22 cellular contexts compared by ENCODE assay signal in the genomic region with DNA sequence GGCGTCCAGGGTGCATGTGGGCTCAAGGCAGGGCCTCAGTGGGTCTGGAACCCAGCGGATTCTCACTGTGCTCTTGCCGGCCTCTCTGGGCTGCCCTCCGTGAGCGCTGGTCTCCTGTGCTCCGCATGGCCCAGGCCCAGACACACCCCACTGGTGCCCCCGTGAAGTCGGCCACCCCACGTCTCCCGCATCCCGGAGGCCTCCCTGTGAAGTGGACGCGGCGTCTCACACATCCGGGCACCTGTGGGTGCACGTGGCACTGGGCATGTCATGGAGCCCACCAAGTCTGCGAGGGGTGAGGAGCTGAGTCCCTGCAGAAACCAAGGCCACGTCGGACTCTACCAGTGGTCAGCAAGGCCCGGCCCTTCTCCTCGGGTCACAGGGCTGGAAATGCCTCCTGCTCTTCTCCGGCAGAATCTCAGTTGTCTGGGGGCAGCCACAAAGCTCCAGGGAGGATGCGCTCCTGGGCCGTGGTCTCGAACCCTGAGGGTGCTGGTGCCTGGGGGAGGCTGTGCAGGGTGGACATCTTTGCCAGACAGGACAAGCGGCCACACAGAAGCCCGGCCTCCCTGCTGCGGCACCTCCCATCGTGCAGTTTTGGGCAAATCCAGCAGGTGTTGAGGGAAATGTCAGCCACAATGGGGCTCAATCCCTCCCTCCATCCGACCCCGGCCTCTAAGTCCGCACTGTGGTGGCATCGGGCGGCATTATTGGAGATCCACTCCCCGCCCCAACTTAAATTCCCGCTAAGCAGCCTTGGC. TPM values are rescaled to one million over a fixed set of nuclear protein-coding genes. Genes with fewer than 3 reads are reported as not detected.
DNase-seq lines count a peak whose midpoint lies in the region; ATAC-seq, FAIRE-seq and TF ChIP-seq lines count a peak whose summit lies in the region.
"Had no signal": no experiment of that assay in that cellular context is flagged by ENCODE, and none has a peak within 500 bp of the region (broad histone marks: within the 10 kb centered on the region; RNA-seq: fewer than 3 reads in every experiment).

No MANE protein-coding gene starts in this region.

- H2AFZ ChIP-seq in HepG2 (ENCODE audit: low read length) = no peak overlapping the region
- no peak overlapping the region for H2AFZ ChIP-seq in neuronal stem cell (ENCODE audit: low read length)

- H3K79me2 ChIP-seq in HepG2 (ENCODE audit: insufficient read depth, low read length) = no peaks in the 10 kb centered on the region

- H3K23ac ChIP-seq in neuronal stem cell (ENCODE audit: low read depth, low read length, poor library complexity) = no peak overlapping the region

- peak overlapping the region; percentile 67 for H3K14ac ChIP-seq in neuronal stem cell (ENCODE audit: low read length)

- H3K36me3 ChIP-seq in liver (ENCODE audit: control insufficient read depth in 4 of 4, insufficient read depth in 3 of 4, low read depth in 1 of 4, low read length in 3 of 4) = no peaks in the 10 kb centered on the region
- H3K36me3 ChIP-seq in HepG2 (replicated peaks in 1 of 2; ENCODE audit: control insufficient read depth in 1 of 2, insufficient read depth in 2 of 2, low read length in 2 of 2) = no peaks in the 10 kb centered on the region
- H3K36me3 ChIP-seq in heart left ventricle = peaks cover 0 to 34% (median 2%) of the 10 kb centered on the region in 9 donors
- peaks cover 0 to 24% of the 10 kb centered on the region in 2 donors for H3K36me3 ChIP-seq in neuronal stem cell (replicated peaks in 1 of 2; ENCODE audit: control insufficient read depth in 2 of 2, insufficient read depth in 2 of 2, low read length in 2 of 2)
- no peaks in the 10 kb centered on the region for H3K36me3 ChIP-seq in uterus

- H3K4ac ChIP-seq in neuronal stem cell (ENCODE audit: low read length) = no peak overlapping the region

- 94% methylated on average over 36 of the region's 36 CpGs for WGBS in liver
- 81% methylated on average over 4 of the region's 36 CpGs for WGBS in HepG2 (ENCODE audit: low lambda C conversion rate)
- WGBS in heart left ventricle, 4 donors = 91 to 96% (median 94%) methylated on average over 25 to 36 of the region's 36 CpGs
- no CpG with 5 or more reads among the region's 36 CpGs for WGBS in neuronal stem cell (ENCODE audit: extremely low coverage in 2 of 2, insufficient read length in 2 of 2, insufficient replicate concordance in 1 of 2), 2 donors

- no peak overlapping the region for H4K91ac ChIP-seq in neuronal stem cell (ENCODE audit: low read depth, low read length, poor library complexity)

- H2AK5ac ChIP-seq in neuronal stem cell (ENCODE audit: low read depth, low read length) = peak overlapping the region; percentile 90

- H2BK12ac ChIP-seq in neuronal stem cell (ENCODE audit: low read length) = no peak overlapping the region

- peak overlapping the region; percentile 57 to 67 for H3K27ac ChIP-seq in liver (ENCODE audit: low read depth in 1 of 2, low read length in 2 of 2)
- no peak overlapping the region for H3K27ac ChIP-seq in HepG2 (ENCODE audit: extremely low read length, insufficient read depth, low read length)
- peak overlapping the region in 7 of 12 donors; percentile 18 to 80 (median 71) for H3K27ac ChIP-seq in heart left ventricle
- H3K27ac ChIP-seq in neuronal stem cell (replicated peaks; ENCODE audit: low read length) = no peak overlapping the region
- H3K27ac ChIP-seq in uterus = peak overlapping the region; percentile 31 to 41

- H3K4me1 ChIP-seq in liver (ENCODE audit: control insufficient read depth in 4 of 4, insufficient read depth in 4 of 4, low read length in 3 of 4) (peaks cover 12 to 20% (median 16%) of the 10 kb centered on the region in 4 donors), HepG2 (ENCODE audit: insufficient read depth, low read length) (no peaks in the 10 kb centered on the region), heart left ventricle (peaks cover 0 to 21% (median 7%) of the 10 kb centered on the region in 12 donors), neuronal stem cell (ENCODE audit: control insufficient read depth in 2 of 2, insufficient read depth in 1 of 2, low read depth in 1 of 2, low read length in 2 of 2) (peaks cover 0 to 2% of the 10 kb centered on the region in 2 donors), uterus (no peaks in the 10 kb centered on the region)

- DNase-seq in HepG2 (ENCODE audit: low spot score) = no peak
- peak in 2 of 5 donors; percentile 25 to 60 for DNase-seq in heart left ventricle
- DNase-seq in neuronal stem cell (ENCODE audit: low spot score) = no peak
- no peak for DNase-seq in uterus
- DNase-seq in GM12891 (ENCODE audit: insufficient read length, low spot score) = no peak
- no peak for DNase-seq in HCEC 1CT
- DNase-seq: activated CD4-positive, CD25-positive, alpha-beta regulatory T cell; activated gamma-delta T cell; erythroblast; NCI-H2107; NCI-H774; RPMI8226; T-cell; trophoblast cell had no signal

- CTCF ChIA-PET in HepG2 (lab: Yijun Ruan, JAX; ENCODE audit: low intra/inter-chr PET ratio, low total read pairs) = no interaction called here

- in situ Hi-C loops in HepG2 (cut with HindIII; ENCODE audit: extremely low pct_ligation_motif_present, low pct_unique_long_range_greater_than_20kb) = no loop called here

- no peaks in the 10 kb centered on the region for H3K27me3 ChIP-seq in liver (ENCODE audit: control insufficient read depth in 4 of 4, insufficient read depth in 4 of 4, low read length in 3 of 4)
- peaks cover 11 to 47% of the 10 kb centered on the region in 2 experiments for H3K27me3 ChIP-seq in HepG2 (ENCODE audit: control insufficient read depth in 1 of 2, insufficient read depth in 2 of 2, low read length in 2 of 2)
- no peaks in the 10 kb centered on the region for H3K27me3 ChIP-seq in heart left ventricle
- no peaks in the 10 kb centered on the region for H3K27me3 ChIP-seq in neuronal stem cell (ENCODE audit: control insufficient read depth in 3 of 3, insufficient read depth in 3 of 3, low read depth in 1 of 3, low read length in 3 of 3)
- no peaks in the 10 kb centered on the region for H3K27me3 ChIP-seq in uterus

- intact Hi-C loops in HepG2 (cut with micrococcal nuclease; ENCODE audit: unreplicated experiment) (no loop called here), heart left ventricle (cut with DNase I) (no loop called here), uterus (cut with DNase I; ENCODE audit: low total_unique reads) (no loop called here)

- H3K4me3 ChIP-seq in liver (ENCODE audit: low read depth in 1 of 3, low read length in 3 of 3) (no peak overlapping the region), HepG2 (replicated peaks in 1 of 3; ENCODE audit: insufficient read depth in 1 of 3, low read depth in 2 of 3, low read length in 3 of 3) (no peak overlapping the region), heart left ventricle (no peak overlapping the region), neuronal stem cell (ENCODE audit: low read length in 2 of 2) (no peak overlapping the region), uterus (no peak overlapping the region)
- H3K4me3 ChIP-seq: A549, GM12878 had no signal

- FAIRE-seq in HepG2 (lab: Jason Lieb, UNC) (no peak), GM12891 (lab: Jason Lieb, UNC) (no peak)
- FAIRE-seq: A549, astrocyte, GM12878 had no signal

- no peak overlapping the region for H2BK120ac ChIP-seq in neuronal stem cell (ENCODE audit: low read depth, low read length)

- peak overlapping the region; percentile 84 for H3K18ac ChIP-seq in neuronal stem cell (ENCODE audit: low read length)

- BruUV-seq in HepG2 (replicated peaks; lab: Mats Ljungman, UMichigan) = no TSS peak

- H3K4me2 ChIP-seq in HepG2 (ENCODE audit: low read depth, low read length) (no peak overlapping the region), neuronal stem cell (ENCODE audit: insufficient read depth, low read length, poor library complexity, severe bottlenecking) (no peak overlapping the region)
- H3K4me2 ChIP-seq: A549 had no signal

- TF ChIP-seq POLR2A in HepG2 (IDR thresholded peaks at IDR 0.05; ENCODE audit: insufficient read depth in 1 of 2, low read depth in 2 of 2, low read length in 2 of 2) = no peak
- TF ChIP-seq POLR2A in heart left ventricle (IDR thresholded peaks at IDR 0.05) = no peak
- TF ChIP-seq POLR2A in uterus (IDR thresholded peaks at IDR 0.05) = no peak
- TF ChIP-seq POLR2A in GM12891 (IDR thresholded peaks at IDR 0.05; ENCODE audit: low read depth, low read length) = no peak

- peak overlapping the region; percentile 11 for H2BK15ac ChIP-seq in neuronal stem cell (ENCODE audit: low read length)

- no peaks in the 10 kb centered on the region for H3K9me3 ChIP-seq in liver (ENCODE audit: control insufficient read depth in 4 of 4, low read length in 3 of 4)
- no peaks in the 10 kb centered on the region for H3K9me3 ChIP-seq in HepG2 (ENCODE audit: low read length)
- H3K9me3 ChIP-seq in heart left ventricle = no peaks in the 10 kb centered on the region
- H3K9me3 ChIP-seq in neuronal stem cell (replicated peaks in 1 of 2; ENCODE audit: control insufficient read depth in 2 of 2, insufficient read depth in 1 of 2, low read depth in 1 of 2, low read length in 2 of 2) = peaks cover under 1 to 3% of the 10 kb centered on the region in 2 donors
- H3K9me3 ChIP-seq in uterus = no peaks in the 10 kb centered on the region
- H3K9me3 ChIP-seq: A549 had no signal

- TF ChIP-seq RAD21 in liver (IDR thresholded peaks at IDR 0.05) = no peak
- no peak for TF ChIP-seq RAD21 in HepG2 (CRISPR knock-in tag; IDR thresholded peaks at IDR 0.05)

- TF ChIP-seq CTCF in liver (IDR thresholded peaks at IDR 0.05; ENCODE audit: low read depth, low read length, missing input control) (no peak), HepG2 (CRISPR knock-in tag; IDR thresholded peaks at IDR 0.05) (no peak), heart left ventricle (IDR thresholded peaks at IDR 0.05) (no peak), uterus (IDR thresholded peaks at IDR 0.05) (no peak)

- POLR2A ChIA-PET in HepG2 (lab: Yijun Ruan, JAX) = no interaction called here

- H2BK5ac ChIP-seq in neuronal stem cell (ENCODE audit: low read length) = peak overlapping the region; percentile 46

- H4K8ac ChIP-seq in neuronal stem cell (ENCODE audit: low read depth, low read length) = no peak overlapping the region

- H3K79me1 ChIP-seq in neuronal stem cell (ENCODE audit: low read depth, low read length) = no peaks in the 10 kb centered on the region

- ATAC-seq in HepG2 = no peak
- ATAC-seq in heart left ventricle = no peak
- ATAC-seq in GM18870 (IDR thresholded peaks at IDR 0.05; ENCODE audit: unreplicated experiment) = no peak
- ATAC-seq: CD8-positive, alpha-beta T cell; GM12878; HCT116; T-cell had no signal

- TF ChIP-seq EP300 in HepG2 (IDR thresholded peaks at IDR 0.05; ENCODE audit: low read depth in 2 of 2, low read length in 2 of 2) (no peak), HepG2 (CRISPR knock-in tag; IDR thresholded peaks at IDR 0.05; ENCODE audit: borderline replicate concordance) (no peak)

- no peak overlapping the region for H3K9ac ChIP-seq in liver (ENCODE audit: low read depth in 1 of 2, low read length in 2 of 2)
- H3K9ac ChIP-seq in HepG2 (ENCODE audit: insufficient read depth, low read depth, low read length) = no peak overlapping the region
- peak overlapping the region; percentile 17 for H3K9ac ChIP-seq in neuronal stem cell (ENCODE audit: low read depth, low read length, poor library complexity)

- H4K20me1 ChIP-seq in HepG2 (ENCODE audit: insufficient read depth, low read length) = no peaks in the 10 kb centered on the region

RNA-seq across cellular contexts. Expression of a gene that starts 2.2 kb away (rescaled TPM):
- total RNA-seq in liver (under 1 TPM in 1 of 2 donors, not detected in 1; 0.17 TPM), HepG2 (2016; rRNA removed; fragmentation: Illumina TruSeq; extraction: Trizol) (not detected in 2 replicates), heart left ventricle (1 to 10 TPM in 1 of 9 donors, under 1 TPM in 7, not detected in 1; 0.07 to 3.1 (median 0.43) TPM), uterus (1 to 10 TPM in 1 of 4 donors, under 1 TPM in 1, not detected in 2; 0.07 to 1.7 TPM)
- polyA plus RNA-seq in liver (under 1 TPM in 1 of 2 donors, not detected in 1; 0.10 TPM), HepG2 (2011; rRNA removed) (0.01 TPM in 1 of 2 replicates, not detected in the other), heart left ventricle (under 1 TPM; 0.15 to 0.18 TPM)
- total RNA-seq in HepG2 (2016; cell fraction: cytosol; rRNA removed; fragmentation: Illumina TruSeq; extraction: Trizol; ENCODE audit: low read depth) = not detected in 2 replicates
- not detected in 2 replicates for total RNA-seq in HepG2 (2016; cell fraction: insoluble cytoplasmic fraction; rRNA removed; fragmentation: Illumina TruSeq; extraction: Trizol)
- total RNA-seq in HepG2 (2016; cell fraction: membrane; rRNA removed; fragmentation: Illumina TruSeq; extraction: Trizol) = not detected in 2 replicates
- total RNA-seq in HepG2 (2016; cell fraction: nucleus; rRNA removed; fragmentation: Illumina TruSeq; extraction: Trizol) = not detected in 2 replicates
- polyA plus RNA-seq in HepG2 (2011; cell fraction: cytosol; rRNA removed) = not detected in 2 replicates
- polyA plus RNA-seq in HepG2 (2011; cell fraction: nucleus; rRNA removed) = 0.03 TPM in 1 of 2 replicates, not detected in the other
- not detected in 2 replicates for polyA plus RNA-seq in HepG2 (2012)
- not detected in 2 replicates for polyA plus RNA-seq in HepG2 (2016; cell fraction: cytosol; fragmentation: Illumina TruSeq; extraction: Trizol; ENCODE audit: low read depth)
- polyA plus RNA-seq in HepG2 (2016; cell fraction: insoluble cytoplasmic fraction; fragmentation: Illumina TruSeq; extraction: Trizol; ENCODE audit: low read depth) = not detected in 2 replicates
- not detected in 2 replicates for polyA plus RNA-seq in HepG2 (2016; cell fraction: membrane; fragmentation: Illumina TruSeq; extraction: Trizol; ENCODE audit: low read depth)
- not detected in 2 replicates for polyA plus RNA-seq in HepG2 (2016; cell fraction: nucleus; fragmentation: Illumina TruSeq; extraction: Trizol; ENCODE audit: insufficient read depth, low read depth)
- 1.9 TPM in 1 of 2 replicates, not detected in the other for polyA minus RNA-seq in HepG2 (2011; rRNA and poly(A)+ RNA removed; ENCODE audit: low replicate concordance)
- polyA minus RNA-seq in HepG2 (2011; cell fraction: cytosol; rRNA and poly(A)+ RNA removed) = not detected in 2 replicates
- polyA minus RNA-seq in HepG2 (2011; cell fraction: nucleus; rRNA and poly(A)+ RNA removed) = 0.13 TPM in 1 of 2 replicates, not detected in the other
- polyA plus RNA-seq in neuronal stem cell (2013, experiment 1 of 2) = 0.03 TPM
- 0.04 TPM for polyA plus RNA-seq in neuronal stem cell (2013, experiment 2 of 2)
- 0.15 TPM for polyA plus RNA-seq in GM12891 (2012; ENCODE audit: low read depth, missing spikeins)
- polyA plus RNA-seq: keratinocyte had no signal

Comparison
In these comparisons a context has a peak if more than half of its experiments do, and no peak if none do; other contexts are left out.
1. H3K27ac ChIP-seq: peak in liver (2 of 2), heart left ventricle (7 of 12) and uterus (2 of 2); none in HepG2 (single experiment) and neuronal stem cell (single experiment).